Comparison of ENCODE assay signal across 20 cellular contexts in the genomic region with DNA sequence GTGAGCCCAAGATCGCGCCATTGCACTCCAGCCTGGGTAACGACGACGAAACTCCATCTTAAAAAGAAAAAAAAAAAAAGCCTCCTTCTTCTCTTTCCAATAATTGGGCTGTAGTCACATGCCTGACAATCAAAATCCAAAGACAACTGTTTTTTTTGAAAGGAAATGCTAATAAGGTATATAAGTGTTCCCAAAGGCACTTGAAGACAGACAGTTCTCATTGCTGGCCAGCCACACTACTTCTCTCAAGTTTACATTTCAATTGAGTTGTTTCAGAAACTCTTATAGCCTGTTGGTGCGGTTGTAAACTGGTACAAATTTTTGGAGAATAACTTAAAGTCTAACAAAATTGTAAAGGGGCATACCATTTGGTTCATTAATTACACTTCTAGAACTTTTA. TPM values are rescaled to one million over a fixed set of nuclear protein-coding genes. Genes with fewer than 3 reads are reported as not detected.
A peak's percentile ranks its signal among the peaks of the same experiment; 100 is the strongest.
DNase-seq lines count a peak whose midpoint lies in the region; ATAC-seq and TF ChIP-seq lines count a peak whose summit lies in the region.
"Had no signal": no experiment of that assay in that cellular context is flagged by ENCODE, and none has a peak within 500 bp of the region (broad histone marks: within the 10 kb centered on the region; RNA-seq: fewer than 3 reads in every experiment).

No MANE protein-coding gene starts in this region.

- POLR2A ChIA-PET in activated CD4-positive, alpha-beta T cell treated with anti-CD3 and anti-CD28 coated beads for 36 hours (lab: Charles Lee): interaction anchor here (0.7 kb wide), 1 partner anchor 13 kb away, joined by 7 read pairs; no protein-coding TSS in a partner anchor
- POLR2A ChIA-PET in OCI-LY7 (lab: Charles Lee): interaction anchor here (0.7 to 1.8 kb wide), 3 partner anchors 11 to 656 kb away, joined by 3 to 6 read pairs (median 4); no protein-coding TSS in a partner anchor

- H3K9me3 ChIP-seq in OCI-LY7 (ENCODE audit: low read length): no peaks in the 10 kb centered on the region
- H3K9me3 ChIP-seq: MG63 had no signal

- BruUV-seq in OCI-LY7 (replicated peaks; lab: Mats Ljungman, UMichigan): TSS peak; percentile 3

- H3K36me3 ChIP-seq in OCI-LY7 (ENCODE audit: insufficient read depth, low read length): peaks cover 78% of the 10 kb centered on the region

- H3K36me3 Mint-ChIP-seq in activated CD4-positive, alpha-beta T cell treated with anti-CD3 and anti-CD28 coated beads for 36 hours (ENCODE audit: low read depth): peaks cover 13% of the 10 kb centered on the region
- peaks cover 17% of the 10 kb centered on the region for H3K36me3 Mint-ChIP-seq in activated naive CD8-positive, alpha-beta T cell treated with anti-CD3 and anti-CD28 coated beads for 36 hours
- H3K36me3 Mint-ChIP-seq in endothelial cell (ENCODE audit: low read depth, unreplicated experiment): peaks cover 9% of the 10 kb centered on the region

- no peak for ATAC-seq in activated CD4-positive, alpha-beta T cell treated with anti-CD3 and anti-CD28 coated beads for 36 hours
- ATAC-seq in HG02763 (IDR thresholded peaks at IDR 0.05; ENCODE audit: unreplicated experiment) (no peak), GM21717 (IDR thresholded peaks at IDR 0.05; ENCODE audit: unreplicated experiment) (no peak)

- no peaks in the 10 kb centered on the region for H3K9me3 Mint-ChIP-seq in activated CD4-positive, alpha-beta T cell treated with anti-CD3 and anti-CD28 coated beads for 36 hours (ENCODE audit: low read depth)
- H3K9me3 Mint-ChIP-seq in activated naive CD8-positive, alpha-beta T cell treated with anti-CD3 and anti-CD28 coated beads for 36 hours: no peaks in the 10 kb centered on the region
- no peaks in the 10 kb centered on the region for H3K9me3 Mint-ChIP-seq in endothelial cell (ENCODE audit: unreplicated experiment)
- H3K9me3 Mint-ChIP-seq: CD4-positive, alpha-beta memory T cell had no signal

- peaks cover 96% of the 10 kb centered on the region for H3K79me2 ChIP-seq in OCI-LY7 (ENCODE audit: insufficient read depth, low read depth, low read length)

- no peak for DNase-seq in activated CD4-positive, alpha-beta T cell treated with anti-CD3 and anti-CD28 coated beads for 36 hours
- DNase-seq in activated CD4-positive, alpha-beta T cell treated with anti-CD3 and anti-CD28 coated beads for 48 hours: no peak
- DNase-seq in OCI-LY7 (ENCODE audit: low spot score) (no peak), endothelial cell (ENCODE audit: low spot score) (no peak), SKM-1 (lab: John Stamatoyannopoulos, UW; ENCODE audit: unreplicated experiment) (no peak)
- DNase-seq in activated naive CD8-positive, alpha-beta T cell treated with anti-CD3 and anti-CD28 coated beads for 36 hours: no peak
- DNase-seq: ACHN; CD4-positive, alpha-beta memory T cell; Kasumi-1; MG63; NCI-H1417; NCI-H187; NCI-H2107; NCI-H2227 treated with DMSO at 0.1 percent for 48 hours; NCI-H510A treated with DMSO at 0.1 percent for 48 hours; NCI-H748 treated with DMSO at 0.1 percent for 48 hours had no signal

- TF ChIP-seq CTCF in OCI-LY7 (conservative IDR thresholded peaks at IDR 0.05; ENCODE audit: low read length) (no peak), endothelial cell (IDR thresholded peaks at IDR 0.05; ENCODE audit: unreplicated experiment) (no peak)

- H3K4me2 ChIP-seq in OCI-LY7 (ENCODE audit: low read length): no peak overlapping the region
- H3K4me2 ChIP-seq: BLaER1 had no signal

- H3K4me3 Mint-ChIP-seq in activated CD4-positive, alpha-beta T cell treated with anti-CD3 and anti-CD28 coated beads for 36 hours: no peak overlapping the region
- H3K4me3 Mint-ChIP-seq in activated naive CD8-positive, alpha-beta T cell treated with anti-CD3 and anti-CD28 coated beads for 36 hours: no peak overlapping the region
- no peak overlapping the region for H3K4me3 Mint-ChIP-seq in endothelial cell (ENCODE audit: unreplicated experiment)
- H3K4me3 Mint-ChIP-seq: CD4-positive, alpha-beta memory T cell had no signal

- peaks cover 5% of the 10 kb centered on the region; the same call in 1 of the 2 replicates for H4K20me1 ChIP-seq in OCI-LY7 (ENCODE audit: insufficient read depth, low read length)

- intact Hi-C loops in activated CD4-positive, alpha-beta T cell treated with anti-CD3 and anti-CD28 coated beads for 36 hours (cut with DNase I, micrococcal nuclease): no loop called here
- intact Hi-C loops in OCI-LY7 (cut with micrococcal nuclease; ENCODE audit: unreplicated experiment): no loop called here

- H3K27ac Mint-ChIP-seq in activated CD4-positive, alpha-beta T cell treated with anti-CD3 and anti-CD28 coated beads for 36 hours: peak overlapping the region; percentile 60
- H3K27ac Mint-ChIP-seq in activated naive CD8-positive, alpha-beta T cell treated with anti-CD3 and anti-CD28 coated beads for 36 hours: peak overlapping the region; percentile 34
- peak overlapping the region; percentile 20 for H3K27ac Mint-ChIP-seq in endothelial cell (ENCODE audit: unreplicated experiment)

- no peak overlapping the region for H2AFZ ChIP-seq in OCI-LY7 (ENCODE audit: low read length)

- H3K9me2 ChIP-seq in OCI-LY7 (ENCODE audit: insufficient read depth, low read length): no peaks in the 10 kb centered on the region

- H3K4me1 ChIP-seq in OCI-LY7 (ENCODE audit: insufficient read depth, low read length, poor library complexity, severe bottlenecking): peaks cover 9% of the 10 kb centered on the region

- H3K27me3 Mint-ChIP-seq in activated CD4-positive, alpha-beta T cell treated with anti-CD3 and anti-CD28 coated beads for 36 hours: no peaks in the 10 kb centered on the region
- H3K27me3 Mint-ChIP-seq in activated naive CD8-positive, alpha-beta T cell treated with anti-CD3 and anti-CD28 coated beads for 36 hours: no peaks in the 10 kb centered on the region
- H3K27me3 Mint-ChIP-seq in endothelial cell (ENCODE audit: unreplicated experiment): no peaks in the 10 kb centered on the region
- H3K27me3 Mint-ChIP-seq: CD4-positive, alpha-beta memory T cell had no signal

- H3K4me3 ChIP-seq in OCI-LY7 (ENCODE audit: low read depth, low read length, poor library complexity, severe bottlenecking): no peak overlapping the region
- H3K4me3 ChIP-seq: BLaER1, MG63 had no signal

- H3K4me1 Mint-ChIP-seq in activated CD4-positive, alpha-beta T cell treated with anti-CD3 and anti-CD28 coated beads for 36 hours: peaks cover 13% of the 10 kb centered on the region
- peaks cover 17% of the 10 kb centered on the region for H3K4me1 Mint-ChIP-seq in activated naive CD8-positive, alpha-beta T cell treated with anti-CD3 and anti-CD28 coated beads for 36 hours
- no peaks in the 10 kb centered on the region for H3K4me1 Mint-ChIP-seq in endothelial cell (ENCODE audit: unreplicated experiment)

- CTCF ChIA-PET in activated CD4-positive, alpha-beta T cell treated with anti-CD3 and anti-CD28 coated beads for 36 hours (lab: Charles Lee): interaction anchor here (1.1 kb wide), 1 partner anchor 47 kb away, joined by 6 read pairs; no protein-coding TSS in a partner anchor
- CTCF ChIA-PET in OCI-LY7 (lab: Charles Lee; ENCODE audit: unreplicated experiment): interaction anchor here (0.7 kb wide), 1 partner anchor 50 kb away, joined by 3 read pairs; no protein-coding TSS in a partner anchor

- no peak overlapping the region for H3K27ac ChIP-seq in OCI-LY7 (ENCODE audit: low read depth, low read length, poor library complexity, severe bottlenecking)
- H3K27ac ChIP-seq: 22Rv1, BLaER1 had no signal

RNA-seq across cellular contexts. Expression of gene GATAD2B, which starts 23.3 kb away (rescaled TPM):
- total RNA-seq in activated CD4-positive, alpha-beta T cell treated with anti-CD3 and anti-CD28 coated beads for 36 hours: 10 to 100 TPM; 57.0 to 63.9 TPM
- total RNA-seq in OCI-LY7 (2014; rRNA removed; shearing (Covaris generic)): 7.7 and 11.2 TPM in 2 replicates
- total RNA-seq in OCI-LY7 (2022) (65.2 and 77.9 TPM in 2 replicates), endothelial cell (ENCODE audit: unreplicated experiment) (45.4 TPM)
- 10 to 100 TPM; 49.4 to 53.1 TPM for total RNA-seq in activated naive CD8-positive, alpha-beta T cell treated with anti-CD3 and anti-CD28 coated beads for 36 hours

RNA-seq across cellular contexts. Expression of gene DENND4B, which starts 47.0 kb away (rescaled TPM):
- 100 to 1,000 TPM; 100 to 110 TPM for total RNA-seq in activated CD4-positive, alpha-beta T cell treated with anti-CD3 and anti-CD28 coated beads for 36 hours
- 41.8 and 50.5 TPM in 2 replicates for total RNA-seq in OCI-LY7 (2014; rRNA removed; shearing (Covaris generic))
- total RNA-seq in OCI-LY7 (2022) (160 and 164 TPM in 2 replicates), endothelial cell (ENCODE audit: unreplicated experiment) (53.1 TPM)
- total RNA-seq in activated naive CD8-positive, alpha-beta T cell treated with anti-CD3 and anti-CD28 coated beads for 36 hours: 10 to 100 TPM; 90.2 to 91.4 TPM

RNA-seq across cellular contexts. Expression of gene CRTC2, which starts 58.9 kb away (rescaled TPM):
- 10 to 100 TPM; 60.6 to 80.4 TPM for total RNA-seq in activated CD4-positive, alpha-beta T cell treated with anti-CD3 and anti-CD28 coated beads for 36 hours
- 15.6 and 29.1 TPM in 2 replicates for total RNA-seq in OCI-LY7 (2014; rRNA removed; shearing (Covaris generic))
- total RNA-seq in OCI-LY7 (2022) (65.6 and 67.9 TPM in 2 replicates), endothelial cell (ENCODE audit: unreplicated experiment) (69.9 TPM)
- total RNA-seq in activated naive CD8-positive, alpha-beta T cell treated with anti-CD3 and anti-CD28 coated beads for 36 hours: 10 to 100 TPM; 56.4 to 67.0 TPM
